In the genomic region with DNA sequence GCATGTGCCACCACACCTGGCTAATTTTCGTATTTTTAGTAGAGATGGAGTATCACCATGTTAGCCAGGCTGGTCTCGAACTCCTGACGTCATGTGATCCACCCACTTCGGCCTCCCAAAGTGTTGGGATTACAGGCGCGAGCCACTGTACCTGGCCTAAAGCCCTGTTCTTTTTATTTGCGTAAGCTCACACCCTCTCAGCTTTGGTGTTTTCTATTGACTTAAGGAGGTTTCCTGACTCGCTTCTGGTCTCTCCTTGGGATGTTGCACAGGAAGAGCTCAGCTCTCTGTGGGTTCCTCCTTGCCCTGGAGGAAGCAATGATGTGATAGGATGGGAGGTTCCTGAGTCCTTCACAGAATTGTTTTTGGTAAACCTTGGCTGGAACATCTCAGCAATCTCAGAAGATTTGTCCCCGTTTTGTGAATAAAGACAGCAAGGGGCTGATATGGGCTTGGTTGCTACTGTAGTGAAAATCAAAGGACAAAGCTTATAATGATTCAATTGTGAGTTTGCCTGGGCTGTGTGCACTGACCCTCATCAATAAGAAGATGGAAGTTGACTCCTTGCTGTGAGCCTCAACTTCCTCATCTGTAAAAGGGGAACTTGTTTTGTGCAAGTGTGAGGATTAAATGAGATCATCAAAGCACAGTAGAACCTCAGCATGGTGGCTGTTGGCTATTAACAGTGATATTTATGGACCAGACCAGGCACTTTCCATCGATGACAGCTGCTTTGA, we compare ENCODE assay signal across 1 cellular context.
TF ChIP-seq lines count a peak whose summit lies in the region.

No MANE protein-coding gene starts in this region.

TF ChIP-seq in endothelial cell of umbilical vein, 7 proteins besides CTCF, POLR2A, EP300 and RAD21:
- TF ChIP-seq GATA2 (IDR thresholded peaks at IDR 0.05; ENCODE audit: insufficient read depth, insufficient read length, low read depth, low read length) (no peak), JUN (IDR thresholded peaks at IDR 0.05; ENCODE audit: borderline replicate concordance, insufficient read depth, insufficient read length, low read depth) (no peak), FOS (IDR thresholded peaks at IDR 0.05; ENCODE audit: borderline replicate concordance, insufficient read depth, low read length) (no peak), EZH2 (IDR thresholded peaks at IDR 0.05; ENCODE audit: borderline replicate concordance, low read depth, low read length, severe bottlenecking) (no peak), POLR2AphosphoS5 (IDR thresholded peaks at IDR 0.05; ENCODE audit: insufficient read depth, low read depth, low read length) (no peak), MYC (IDR thresholded peaks at IDR 0.05; ENCODE audit: low read depth, low read length) (no peak)
- TF ChIP-seq, protein P1, sequence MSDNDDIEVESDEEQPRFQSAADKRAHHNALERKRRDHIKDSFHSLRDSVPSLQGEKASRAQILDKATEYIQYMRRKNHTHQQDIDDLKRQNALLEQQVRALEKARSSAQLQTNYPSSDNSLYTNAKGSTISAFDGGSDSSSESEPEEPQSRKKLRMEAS (IDR thresholded peaks at IDR 0.05; ENCODE audit: insufficient read depth, insufficient read length) = no peak
